10 cellular contexts compared by ENCODE assay signal in genomic region chr15:93467327-93467726, GRCh38.
DNase-seq lines count a peak whose midpoint lies in the region; TF ChIP-seq lines count a peak whose summit lies in the region.
"Had no signal": no experiment of that assay in that cellular context is flagged by ENCODE, and none has a peak within 500 bp of the region (broad histone marks: within the 10 kb centered on the region; RNA-seq: fewer than 3 reads in every experiment).

No MANE protein-coding gene starts in this region.

- 30 to 33% methylated on average over 3 of the region's 3 CpGs for WGBS in tibial nerve, 2 donors

- H3K36me3 ChIP-seq in tibial nerve: no peaks in the 10 kb centered on the region

- H3K27me3 ChIP-seq in tibial nerve: no peaks in the 10 kb centered on the region

- H3K9me3 ChIP-seq in tibial nerve: no peaks in the 10 kb centered on the region

- TF ChIP-seq EP300 in tibial nerve (IDR thresholded peaks at IDR 0.05): peak in 1 of 2 donors; percentile 57

- no peak overlapping the region for H3K4me3 ChIP-seq in tibial nerve

- no peak for TF ChIP-seq CTCF in tibial nerve (IDR thresholded peaks at IDR 0.05)

- peak; percentile 17 for DNase-seq in NCI-H2227 (lab: John Stamatoyannopoulos, UW; ENCODE audit: unreplicated experiment)
- DNase-seq in NCI-H2227 treated with DMSO at 0.1 percent for 48 hours (lab: John Stamatoyannopoulos, UW): no peak
- peak; percentile 23 for DNase-seq in SK-N-DZ (ENCODE audit: low spot score)
- DNase-seq in iris pigment epithelial cell (ENCODE audit: low read depth): peak; percentile 1
- DNase-seq in tibial nerve (ENCODE audit: low spot score in 2 of 2): peak; percentile 41 to 69
- DNase-seq in NCI-H1436 treated with DMSO at 0.1 percent for 48 hours (lab: John Stamatoyannopoulos, UW): no peak
- DNase-seq in AG20443 (ENCODE audit: low spot score): no peak
- DNase-seq in GF-D8 (lab: John Stamatoyannopoulos, UW): no peak
- DNase-seq: activated effector memory CD4-positive, alpha-beta T cell treated with Interleukin-2 at 50 U/mL for 16 hours; effector CD8-positive, alpha-beta T cell had no signal

- H3K27ac ChIP-seq in tibial nerve: no peak overlapping the region

- TF ChIP-seq POLR2A in tibial nerve (IDR thresholded peaks at IDR 0.05): no peak

- H3K4me1 ChIP-seq in tibial nerve: no peaks in the 10 kb centered on the region

Comparison
In these comparisons a context has a peak if more than half of its experiments do, and no peak if none do; other contexts are left out.
1. DNase-seq: peak in NCI-H2227 (single experiment), SK-N-DZ (single experiment), iris pigment epithelial cell (single experiment) and tibial nerve (2 of 2); none in NCI-H2227 treated with DMSO at 0.1 percent for 48 hours (single experiment), NCI-H1436 treated with DMSO at 0.1 percent for 48 hours (single experiment), AG20443 (single experiment) and GF-D8 (single experiment).